ENCODE assay signal across 9 cellular contexts in the genomic region with DNA sequence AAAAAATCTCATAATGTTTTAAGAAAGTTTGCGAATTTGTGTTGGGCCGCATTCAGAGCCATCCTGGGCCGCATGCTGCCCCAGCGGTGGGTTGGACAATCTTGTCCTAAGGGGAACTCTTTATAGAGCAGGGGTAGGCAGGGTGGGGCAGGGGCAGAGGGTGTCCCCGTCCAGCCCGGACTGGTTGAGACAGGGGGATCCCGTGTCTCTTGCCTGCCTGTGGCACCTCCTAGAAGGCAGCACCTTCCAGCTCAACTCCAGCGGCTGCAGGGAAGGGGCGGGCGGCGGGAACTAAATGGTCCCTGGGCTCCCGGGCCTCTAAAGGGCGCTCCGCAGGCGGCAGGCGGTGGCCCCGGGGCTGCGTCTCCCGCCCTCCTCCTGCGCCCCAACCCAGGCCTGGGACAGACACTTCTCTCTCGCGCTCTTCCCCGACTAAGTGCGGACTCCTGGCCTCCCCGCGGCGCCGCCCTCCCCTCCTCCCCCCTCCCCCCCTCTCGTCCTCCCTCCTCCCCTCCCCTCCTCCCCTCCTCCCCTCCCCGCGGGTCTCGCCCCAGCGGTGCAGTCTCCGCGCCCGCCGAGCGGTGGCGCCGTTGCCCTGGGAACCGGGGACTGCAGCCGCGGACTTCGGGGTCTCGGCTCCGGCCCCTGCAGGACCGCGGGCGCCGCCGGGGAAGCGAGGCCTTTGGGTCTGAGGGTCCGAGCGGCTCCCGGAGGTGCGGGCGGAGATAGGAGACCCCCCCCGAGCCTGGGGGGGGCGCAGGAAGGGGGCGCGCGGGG.
DNase-seq lines count a peak whose midpoint lies in the region; ATAC-seq and TF ChIP-seq lines count a peak whose summit lies in the region.
"Had no signal": no experiment of that assay in that cellular context is flagged by ENCODE, and none has a peak within 500 bp of the region (broad histone marks: within the 10 kb centered on the region; RNA-seq: fewer than 3 reads in every experiment).

No MANE protein-coding gene starts in this region.

- H3K4me1 Mint-ChIP-seq in activated T-helper 17 cell treated with anti-CD3 and anti-CD28 coated beads, Interleukin-2, amount 50 U/mL, for 72 hours, result peaks cover 12% of the 10 kb centered on the region

- no peak for TF ChIP-seq POLR2A in sigmoid colon (IDR thresholded peaks at IDR 0.05)

- H3K27me3 Mint-ChIP-seq in activated T-helper 17 cell treated with anti-CD3 and anti-CD28 coated beads, Interleukin-2, amount 50 U/mL, for 72 hours, result peaks cover 58% of the 10 kb centered on the region

- no peaks in the 10 kb centered on the region for H3K36me3 ChIP-seq in cardiac muscle cell
- no peaks in the 10 kb centered on the region for H3K36me3 ChIP-seq in sigmoid colon
- H3K36me3 ChIP-seq: SJSA1 had no signal

- H3K9me3 ChIP-seq in cardiac muscle cell (ENCODE audit: low read depth) (no peaks in the 10 kb centered on the region), sigmoid colon (no peaks in the 10 kb centered on the region)
- H3K9me3 ChIP-seq: SJSA1 had no signal

- no peaks in the 10 kb centered on the region for H3K36me3 Mint-ChIP-seq in activated T-helper 17 cell treated with anti-CD3 and anti-CD28 coated beads, Interleukin-2, amount 50 U/mL, for 72 hours (ENCODE audit: low read depth)

- H3K27ac ChIP-seq in cardiac muscle cell (no peak overlapping the region), sigmoid colon (no peak overlapping the region)
- H3K27ac ChIP-seq: SJSA1 had no signal

- H3K4me3 Mint-ChIP-seq in activated T-helper 17 cell treated with anti-CD3 and anti-CD28 coated beads, Interleukin-2, amount 50 U/mL, for 72 hours, result peak overlapping the region; percentile 32

- no peaks in the 10 kb centered on the region for H3K9me3 Mint-ChIP-seq in activated T-helper 17 cell treated with anti-CD3 and anti-CD28 coated beads, Interleukin-2, amount 50 U/mL, for 72 hours

- 3 to 6% methylated on average over 58 of the region's 62 CpGs for WGBS in sigmoid colon, 2 donors

- TF ChIP-seq EP300 in sigmoid colon (IDR thresholded peaks at IDR 0.05), result no peak

- intact Hi-C loops in sigmoid colon (cut with DNase I), result loop anchor here (5.0 kb wide), 1 partner anchor 370 kb away; no protein-coding TSS in a partner anchor

- H3K4me3 ChIP-seq in cardiac muscle cell (peak overlapping the region; percentile 42), sigmoid colon (peak overlapping the region in 3 of 4 donors; percentile 21 to 44 (median 25))
- H3K4me3 ChIP-seq: SJSA1 had no signal

- H3K4me1 ChIP-seq in cardiac muscle cell (ENCODE audit: low read depth) (no peaks in the 10 kb centered on the region), sigmoid colon (peaks cover 0 to 16% (median 10%) of the 10 kb centered on the region in 4 donors)
- H3K4me1 ChIP-seq: SJSA1 had no signal

- TF ChIP-seq CTCF in GM10266 (IDR thresholded peaks at IDR 0.05; ENCODE audit: control insufficient read depth, insufficient read depth, low read depth, missing control alignments), result peak; percentile 54
- TF ChIP-seq CTCF in cardiac muscle cell (IDR thresholded peaks at IDR 0.05; ENCODE audit: low read depth, low read length), result peak; percentile 39
- TF ChIP-seq CTCF in sigmoid colon (IDR thresholded peaks at IDR 0.05), result no peak

- H3K27ac Mint-ChIP-seq in activated T-helper 17 cell treated with anti-CD3 and anti-CD28 coated beads, Interleukin-2, amount 50 U/mL, for 72 hours, result no peak overlapping the region

- DNase-seq in GM10266 (ENCODE audit: extremely low spot score), result peak; percentile 81
- DNase-seq in NCI-H1092 treated with DMSO at 0.1 percent for 48 hours (lab: John Stamatoyannopoulos, UW), result peak; percentile 23
- DNase-seq in cardiac muscle cell (ENCODE audit: low read depth in 1 of 2, low spot score in 1 of 2), result peak; percentile 46 to 81
- no peak for DNase-seq in sigmoid colon
- no peak for DNase-seq in GDM1 (lab: John Stamatoyannopoulos, UW)
- no peak for DNase-seq in central memory CD4-positive, alpha-beta T cell

- ATAC-seq in activated T-helper 17 cell treated with anti-CD3 and anti-CD28 coated beads, Interleukin-2, amount 50 U/mL, for 72 hours (replicated peaks), result no peak
- no peak for ATAC-seq in HG02973 (IDR thresholded peaks at IDR 0.05; ENCODE audit: unreplicated experiment)

- H3K27me3 ChIP-seq in cardiac muscle cell (peaks cover 28% of the 10 kb centered on the region), sigmoid colon (peaks cover 29 to 84% (median 47%) of the 10 kb centered on the region in 3 donors)

Comparison
In these comparisons a context has a peak if more than half of its experiments do, and no peak if none do; other contexts are left out.
1. DNase-seq: peak in GM10266 (single experiment), NCI-H1092 treated with DMSO at 0.1 percent for 48 hours (single experiment) and cardiac muscle cell (2 of 2); none in sigmoid colon (single experiment), GDM1 (single experiment) and central memory CD4-positive, alpha-beta T cell (single experiment).
2. CTCF ChIP-seq: peak in GM10266 (single experiment) and cardiac muscle cell (single experiment); none in sigmoid colon (0 of 4).